ENCODE assay signal across 10 cellular contexts in the genomic region with DNA sequence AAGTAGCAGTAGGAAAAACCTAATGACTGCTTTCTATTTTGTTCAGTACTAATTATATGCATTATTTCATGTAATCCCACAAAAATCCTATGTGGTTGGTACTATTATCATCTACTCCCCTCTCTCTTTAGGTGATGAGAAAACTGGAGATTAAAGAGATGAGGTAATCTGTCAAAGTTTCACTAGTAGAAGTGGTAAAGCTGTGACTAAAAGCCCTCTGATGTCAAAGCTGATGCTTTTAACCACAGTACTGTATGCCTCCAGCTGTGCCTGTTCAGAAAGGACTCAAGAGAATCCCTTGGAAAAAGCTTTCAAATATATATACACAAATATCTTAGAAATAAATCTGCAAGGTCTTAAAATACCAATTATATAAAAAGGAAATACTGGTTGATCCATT. TPM values are rescaled to one million over a fixed set of nuclear protein-coding genes. Genes with fewer than 3 reads are reported as not detected.
DNase-seq lines count a peak whose midpoint lies in the region; ATAC-seq, FAIRE-seq and TF ChIP-seq lines count a peak whose summit lies in the region.
"Had no signal": no experiment of that assay in that cellular context is flagged by ENCODE, and none has a peak within 500 bp of the region (broad histone marks: within the 10 kb centered on the region; RNA-seq: fewer than 3 reads in every experiment).

No MANE protein-coding gene starts in this region.

- no peak overlapping the region for H3K4me3 Mint-ChIP-seq in MCF 10A (ENCODE audit: unreplicated experiment)

- no peaks in the 10 kb centered on the region for H4K20me1 ChIP-seq in mammary epithelial cell (ENCODE audit: insufficient read depth, low read length)

- dilution Hi-C loops in mammary epithelial cell (cut with HindIII; ENCODE audit: low sequenced_read_pairs), result no loop called here

- H3K9me3 ChIP-seq in mammary epithelial cell (replicated peaks; ENCODE audit: insufficient read depth, low read length), result no peaks in the 10 kb centered on the region
- H3K9me3 ChIP-seq in small intestine (ENCODE audit: control insufficient read depth, low read depth), result no peaks in the 10 kb centered on the region

- H2AFZ ChIP-seq in mammary epithelial cell (ENCODE audit: low read depth, low read length), result no peak overlapping the region
- H2AFZ ChIP-seq: parathyroid adenoma had no signal

- BruUV-seq in mammary epithelial cell (replicated peaks; lab: Mats Ljungman, UMichigan), result no TSS peak
- no TSS peak for BruUV-seq in MCF 10A (replicated peaks; lab: Mats Ljungman, UMichigan)

- no peak overlapping the region for H3K9ac ChIP-seq in mammary epithelial cell (ENCODE audit: insufficient read depth, low read length)
- H3K9ac ChIP-seq: parathyroid adenoma had no signal

- H3K36me3 ChIP-seq in mammary epithelial cell (ENCODE audit: insufficient read depth, low read length), result peaks cover 5% of the 10 kb centered on the region
- H3K36me3 ChIP-seq in small intestine (ENCODE audit: control insufficient read depth in 2 of 2, insufficient read depth in 2 of 2, low read length in 2 of 2), result peaks cover 0 to 3% of the 10 kb centered on the region in 2 donors

- H3K4me1 ChIP-seq in mammary epithelial cell (ENCODE audit: insufficient read depth, low read length) (no peaks in the 10 kb centered on the region), small intestine (ENCODE audit: control insufficient read depth in 2 of 2, insufficient read depth in 1 of 2, low read depth in 1 of 2, low read length in 1 of 2) (no peaks in the 10 kb centered on the region)
- H3K4me1 ChIP-seq: parathyroid adenoma had no signal

- CTCF ChIA-PET in mammary epithelial cell (lab: Charles Lee; ENCODE audit: low non-redundant PET) (no interaction called here), MCF 10A (lab: Yijun Ruan, JAX) (interaction anchor here (1.0 kb wide), 1 partner anchor 8 kb away, joined by 3 read pairs; no protein-coding TSS in a partner anchor)

- POLR2A ChIA-PET in MCF 10A (lab: Yijun Ruan, JAX), result no interaction called here

- in situ Hi-C loops in mammary epithelial cell (cut with MboI; ENCODE audit: low sequenced_read_pairs in 2 of 2), result no loop called here

- H3K27me3 Mint-ChIP-seq in MCF 10A (ENCODE audit: insufficient read depth, unreplicated experiment), result no peaks in the 10 kb centered on the region

- no peaks in the 10 kb centered on the region for H3K27me3 ChIP-seq in mammary epithelial cell (ENCODE audit: insufficient read depth, low read length)
- no peaks in the 10 kb centered on the region for H3K27me3 ChIP-seq in small intestine (ENCODE audit: control insufficient read depth in 2 of 2, insufficient read depth in 2 of 2, low read length in 2 of 2)

- peaks cover 17% of the 10 kb centered on the region for H3K4me1 Mint-ChIP-seq in MCF 10A (ENCODE audit: insufficient read depth, unreplicated experiment)

- no peak for TF ChIP-seq CTCF in mammary epithelial cell (conservative IDR thresholded peaks at IDR 0.05 in 1 of 2, IDR thresholded peaks at IDR 0.05 in 1 of 2; ENCODE audit: extremely low read depth in 1 of 2, insufficient read depth in 1 of 2, low read depth in 1 of 2, low read length in 2 of 2)
- no peak for TF ChIP-seq CTCF in MCF 10A (IDR thresholded peaks at IDR 0.05; ENCODE audit: unreplicated experiment)

- H3K79me2 ChIP-seq in mammary epithelial cell (ENCODE audit: insufficient read depth, low read length), result peaks cover 6% of the 10 kb centered on the region

- DNase-seq in mammary epithelial cell (peak; percentile 9), MCF 10A (ENCODE audit: unreplicated experiment) (no peak), NCI-H226 (peak; percentile 5), left cardiac atrium (no peak), small intestine (no peak), NCI-H1930 (lab: John Stamatoyannopoulos, UW) (no peak)
- no peak for DNase-seq in effector CD8-positive, alpha-beta T cell (lab: John Stamatoyannopoulos, UW)
- DNase-seq: activated CD4-positive, alpha-beta T cell treated with anti-CD3 and anti-CD28 coated beads, Interleukin-2, amount 50 U/mL, for 1 hour had no signal

- H3K4me3 ChIP-seq in mammary epithelial cell (replicated peaks in 1 of 3; ENCODE audit: insufficient read depth in 1 of 3, low read depth in 2 of 3, low read length in 3 of 3) (no peak overlapping the region), small intestine (ENCODE audit: low read depth in 1 of 2, low read length in 2 of 2) (no peak overlapping the region)

- intact Hi-C loops in mammary epithelial cell (cut with micrococcal nuclease) (no loop called here), MCF 10A (cut with micrococcal nuclease) (no loop called here), left cardiac atrium (cut with DNase I) (no loop called here)

- H3K4me2 ChIP-seq in mammary epithelial cell (ENCODE audit: insufficient read depth, low read depth, low read length), result no peak overlapping the region

- H3K27ac Mint-ChIP-seq in MCF 10A (ENCODE audit: low read depth, unreplicated experiment), result no peak overlapping the region

- H3K36me3 Mint-ChIP-seq in MCF 10A (ENCODE audit: insufficient read depth, unreplicated experiment), result peaks cover 69% of the 10 kb centered on the region

- ATAC-seq in HG02870 (IDR thresholded peaks at IDR 0.05; ENCODE audit: unreplicated experiment) (peak; percentile 93), left cardiac atrium (no peak)

- no peak overlapping the region for H3K27ac ChIP-seq in mammary epithelial cell (ENCODE audit: insufficient read depth, low read depth, low read length)
- H3K27ac ChIP-seq in small intestine (ENCODE audit: low read depth in 1 of 2, low read length in 1 of 2), result no peak overlapping the region
- H3K27ac ChIP-seq: parathyroid adenoma had no signal

- H3K9me3 Mint-ChIP-seq in MCF 10A (ENCODE audit: unreplicated experiment), result no peaks in the 10 kb centered on the region

- no peak for FAIRE-seq in small intestine (lab: Jason Lieb, UNC)

RNA-seq across cellular contexts. Expression of a gene that starts 38.0 kb away (rescaled TPM):
- total RNA-seq in mammary epithelial cell (10 to 100 TPM; 17.2 to 18.0 TPM), MCF 10A (2022) (25.3 and 26.5 TPM in 2 replicates), left cardiac atrium (10 to 100 TPM; 14.6 to 17.1 TPM)
- polyA plus RNA-seq in mammary epithelial cell (3.6 TPM), small intestine (1 to 10 TPM; 6.0 to 6.5 (median 6.2) TPM)
- 13.6 TPM for polyA minus RNA-seq in mammary epithelial cell

Comparison
In these comparisons a context has a peak if more than half of its experiments do, and no peak if none do; other contexts are left out.
1. DNase-seq: peak in mammary epithelial cell (single experiment) and NCI-H226 (single experiment); none in MCF 10A (single experiment), effector CD8-positive, alpha-beta T cell (single experiment), left cardiac atrium (single experiment), small intestine (single experiment) and NCI-H1930 (0 of 2).